In genomic region chr3:76826915-76827314, GRCh38 we compare ENCODE assay signal across 9 cellular contexts.
"Had no signal": no experiment of that assay in that cellular context is flagged by ENCODE, and none has a peak within 500 bp of the region (broad histone marks: within the 10 kb centered on the region; RNA-seq: fewer than 3 reads in every experiment).

No MANE protein-coding gene starts in this region.

- H3K4me3 ChIP-seq: pancreas had no signal

- H3K9me3 ChIP-seq: pancreas had no signal

- H3K4me1 ChIP-seq: pancreas had no signal

- H3K27me3 ChIP-seq: pancreas had no signal

- ATAC-seq: activated T-cell treated with anti-CD3 and anti-CD28 coated beads, Interleukin-2, amount 50 U/mL, for 4 hours; pancreas had no signal

- H3K36me3 ChIP-seq: pancreas had no signal

- DNase-seq: activated CD4-positive, alpha-beta T cell treated with anti-CD3 and anti-CD28 coated beads, Interleukin-2, amount 50 U/mL, for 48 hours; activated CD4-positive, CD25-positive, alpha-beta regulatory T cell treated with anti-CD3 and anti-CD28 coated beads, Interleukin-2, amount 50 U/mL, for 72 hours; activated effector memory CD4-positive, alpha-beta T cell treated with anti-CD3 and anti-CD28 coated beads, Interleukin-2, amount 50 U/mL, for 16 hours; activated T-cell treated with anti-CD3 and anti-CD28 coated beads, Interleukin-2, amount 50 U/mL, for 4 hours; amygdala; cortex of kidney; effector CD8-positive, alpha-beta T cell; pancreas; stimulated activated CD4-positive, alpha-beta T cell treated with anti-CD3 and anti-CD28 coated beads, Interleukin-2, amount 100 ng/mL, for 48 hours had no signal

- H3K27ac ChIP-seq: pancreas had no signal
